Comparison of ENCODE assay signal across 16 cellular contexts in genomic region chr17:76171701-76172100, GRCh38. TPM values are rescaled to one million over a fixed set of nuclear protein-coding genes. Genes with fewer than 3 reads are reported as not detected.
"Had no signal": no experiment of that assay in that cellular context is flagged by ENCODE, and none has a peak within 500 bp of the region (broad histone marks: within the 10 kb centered on the region; RNA-seq: fewer than 3 reads in every experiment).

No MANE protein-coding gene starts in this region.

- DNase-seq: activated CD4-positive, alpha-beta T cell treated with anti-CD3 and anti-CD28 coated beads, Interleukin-2, amount 50 U/mL, for 1 hour; activated naive CD4-positive, alpha-beta T cell treated with Interleukin-2 at 50 U/mL for 16 hours; activated naive CD8-positive, alpha-beta T cell treated with anti-CD3 and anti-CD28 coated beads, Interleukin-2, amount 50 U/mL, for 24 hours; aorta; cerebellar nuclear complex; effector memory CD8-positive, alpha-beta T cell; foreskin melanocyte; mammary epithelial cell; naive thymus-derived CD4-positive, alpha-beta T cell; pancreas; T-helper 9 cell had no signal

- H3K4me1 Mint-ChIP-seq: activated T-helper 17 cell treated with anti-CD3 and anti-CD28 coated beads, Interleukin-2, amount 50 U/mL, for 72 hours; stimulated activated effector memory CD8-positive, alpha-beta T cell treated with anti-CD3 and anti-CD28 coated beads, Interleukin-12 subunit alpha, Interleukin-12 subunit beta, amount 100 ng/mL, for 72 hours had no signal

- H3K27me3 Mint-ChIP-seq: activated naive CD8-positive, alpha-beta T cell treated with anti-CD3 and anti-CD28 coated beads, Interleukin-2, amount 50 U/mL, for 24 hours; activated T-helper 17 cell treated with anti-CD3 and anti-CD28 coated beads, Interleukin-2, amount 50 U/mL, for 72 hours; effector memory CD8-positive, alpha-beta T cell; naive thymus-derived CD4-positive, alpha-beta T cell had no signal

- FAIRE-seq: keratinocyte, pancreas had no signal

- H3K9me3 Mint-ChIP-seq: activated naive CD8-positive, alpha-beta T cell treated with anti-CD3 and anti-CD28 coated beads, Interleukin-2, amount 50 U/mL, for 24 hours; activated T-helper 17 cell treated with anti-CD3 and anti-CD28 coated beads, Interleukin-2, amount 50 U/mL, for 72 hours; dendritic cell treated with granulocyte-macrophage colony-stimulating factor and Interleukin-4, amounts not matched to agents 40 ng/mL and 50 ng/mL, for 4 days; effector memory CD8-positive, alpha-beta T cell; naive thymus-derived CD4-positive, alpha-beta T cell; stimulated activated effector memory CD8-positive, alpha-beta T cell treated with anti-CD3 and anti-CD28 coated beads, Interleukin-12 subunit alpha, Interleukin-12 subunit beta, amount 100 ng/mL, for 72 hours had no signal

- H3K27ac Mint-ChIP-seq: activated naive CD8-positive, alpha-beta T cell treated with anti-CD3 and anti-CD28 coated beads, Interleukin-2, amount 50 U/mL, for 24 hours; activated T-helper 17 cell treated with anti-CD3 and anti-CD28 coated beads, Interleukin-2, amount 50 U/mL, for 72 hours; dendritic cell treated with granulocyte-macrophage colony-stimulating factor and Interleukin-4, amounts not matched to agents 40 ng/mL and 50 ng/mL, for 4 days; effector memory CD8-positive, alpha-beta T cell; stimulated activated effector memory CD8-positive, alpha-beta T cell treated with anti-CD3 and anti-CD28 coated beads, Interleukin-12 subunit alpha, Interleukin-12 subunit beta, amount 100 ng/mL, for 72 hours had no signal

- H3K4me3 Mint-ChIP-seq: activated naive CD8-positive, alpha-beta T cell treated with anti-CD3 and anti-CD28 coated beads, Interleukin-2, amount 50 U/mL, for 24 hours; activated T-helper 17 cell treated with anti-CD3 and anti-CD28 coated beads, Interleukin-2, amount 50 U/mL, for 72 hours; dendritic cell treated with granulocyte-macrophage colony-stimulating factor and Interleukin-4, amounts not matched to agents 40 ng/mL and 50 ng/mL, for 4 days; effector memory CD8-positive, alpha-beta T cell; naive thymus-derived CD4-positive, alpha-beta T cell; stimulated activated effector memory CD8-positive, alpha-beta T cell treated with anti-CD3 and anti-CD28 coated beads, Interleukin-12 subunit alpha, Interleukin-12 subunit beta, amount 100 ng/mL, for 72 hours had no signal

RNA-seq across cellular contexts. Expression of gene FOXJ1, which starts 30.7 kb away (rescaled TPM):
- polyA plus RNA-seq: aorta, fibroblast of lung, mammary epithelial cell had no signal
